ENCODE assay signal across 10 cellular contexts in genomic region chr9:2623866-2624682, GRCh38. TPM values are rescaled to one million over a fixed set of nuclear protein-coding genes. Genes with fewer than 3 reads are reported as not detected.
DNase-seq lines count a peak whose midpoint lies in the region; ATAC-seq and TF ChIP-seq lines count a peak whose summit lies in the region.
"Had no signal": no experiment of that assay in that cellular context is flagged by ENCODE, and none has a peak within 500 bp of the region (broad histone marks: within the 10 kb centered on the region; RNA-seq: fewer than 3 reads in every experiment).

No MANE protein-coding gene starts in this region.

- no peak overlapping the region for H2BK15ac ChIP-seq in H9 (ENCODE audit: low read depth, low read length)

- no peaks in the 10 kb centered on the region for H4K20me1 ChIP-seq in H9 (ENCODE audit: control insufficient read depth, insufficient read depth, insufficient read length)

- H3K56ac ChIP-seq in H9 (ENCODE audit: insufficient read length, low read depth, low read length): no peak overlapping the region

- H3K36me3 ChIP-seq in iPS-15b (ENCODE audit: control insufficient read depth, insufficient read depth, low read length): no peaks in the 10 kb centered on the region
- H3K36me3 ChIP-seq: MG63 had no signal

- no peak overlapping the region for H2BK5ac ChIP-seq in H9 (ENCODE audit: insufficient read length, low read length)

- H3K36me3 Mint-ChIP-seq in H9 (ENCODE audit: insufficient read depth in 1 of 3, low read depth in 3 of 3): peaks cover 0 to 7% (median 3%) of the 10 kb centered on the region in 3 experiments; a peak in 1 of 7 replicates
- H3K36me3 Mint-ChIP-seq in activated T-helper 2 cell treated with anti-CD3 and anti-CD28 coated beads, Interferon-gamma antibody, Interleukin-2, Interleukin-4, amounts not matched to agents 10 μg/mL and 5 μg/mL and 100 μg/mL, durations not matched to agents 14 hours and 24 hours and 36 hours (ENCODE audit: low read depth): peaks cover 16% of the 10 kb centered on the region

- H2BK20ac ChIP-seq in H9 (ENCODE audit: low read depth, low read length, poor library complexity, severe bottlenecking): no peak overlapping the region

- H3K23me2 ChIP-seq in H9 (ENCODE audit: insufficient read length, low read depth, low read length, poor library complexity, severe bottlenecking): peaks cover 19% of the 10 kb centered on the region

- H3K4me1 ChIP-seq in H9 (ENCODE audit: insufficient read depth, low read length) (peaks cover 16% of the 10 kb centered on the region), iPS-15b (ENCODE audit: control insufficient read depth, insufficient read depth, low read length) (peaks cover 13% of the 10 kb centered on the region)

- no peak overlapping the region for H3K27ac ChIP-seq in H9 (ENCODE audit: insufficient read length, low read depth, low read length)

- H3K9ac ChIP-seq in H9 (ENCODE audit: extremely low read depth, insufficient read length, low read length): no peak overlapping the region
- no peak overlapping the region for H3K9ac ChIP-seq in iPS-15b (ENCODE audit: low read depth, low read length)

- TF ChIP-seq CTCF in H9 (conservative IDR thresholded peaks at IDR 0.05) (no peak), retinal pigment epithelial cell (conservative IDR thresholded peaks at IDR 0.05; ENCODE audit: low read depth, low read length) (no peak)

- peak overlapping the region; percentile 83 for H3K4me3 Mint-ChIP-seq in H9
- peak overlapping the region; percentile 87 for H3K4me3 Mint-ChIP-seq in activated T-helper 2 cell treated with anti-CD3 and anti-CD28 coated beads, Interferon-gamma antibody, Interleukin-2, Interleukin-4, amounts not matched to agents 10 μg/mL and 5 μg/mL and 100 μg/mL, durations not matched to agents 14 hours and 24 hours and 36 hours (ENCODE audit: low read depth)

- no peak overlapping the region for H2AK5ac ChIP-seq in H9 (ENCODE audit: insufficient read length, low read length)

- H2BK12ac ChIP-seq in H9 (ENCODE audit: insufficient read length, low read depth, low read length): no peak overlapping the region

- peak overlapping the region; percentile 64 for H3K4me2 ChIP-seq in H9 (ENCODE audit: insufficient read depth, insufficient read length, low read length)

- H3K4ac ChIP-seq in H9 (ENCODE audit: low read depth, low read length): no peak overlapping the region

- ATAC-seq in HG03280 (IDR thresholded peaks at IDR 0.05; ENCODE audit: unreplicated experiment) (no peak), GM21529 (IDR thresholded peaks at IDR 0.05; ENCODE audit: unreplicated experiment) (no peak)
- ATAC-seq: HCT116 had no signal

- H3K4me3 ChIP-seq in iPS-15b (ENCODE audit: low read depth, low read length) (peak overlapping the region; percentile 86), retinal pigment epithelial cell (ENCODE audit: low read length) (peak overlapping the region; percentile 73)
- H3K4me3 ChIP-seq: MG63 had no signal

- H4K5ac ChIP-seq in H9 (ENCODE audit: insufficient read length, low read depth, low read length): no peak overlapping the region

- no peak overlapping the region for H3K18ac ChIP-seq in H9 (ENCODE audit: insufficient read length, low read depth, low read length)

- H4K8ac ChIP-seq in H9 (replicated peaks; ENCODE audit: insufficient read length, low read depth, low read length): no peak overlapping the region

- H3K27me3 ChIP-seq in H9 (ENCODE audit: insufficient read depth, low read length): 0 out of 2 replicates have a peak, but pooled peaks cover 2% of the 10 kb centered on the region
- H3K27me3 ChIP-seq in iPS-15b (ENCODE audit: control insufficient read depth, insufficient read depth, low read length): peaks cover 24% of the 10 kb centered on the region

- no peaks in the 10 kb centered on the region; a peak in 1 of 5 replicates for H3K9me3 Mint-ChIP-seq in H9
- no peaks in the 10 kb centered on the region for H3K9me3 Mint-ChIP-seq in activated T-helper 2 cell treated with anti-CD3 and anti-CD28 coated beads, Interferon-gamma antibody, Interleukin-2, Interleukin-4, amounts not matched to agents 10 μg/mL and 5 μg/mL and 100 μg/mL, durations not matched to agents 14 hours and 24 hours and 36 hours

- no peak overlapping the region for H2BK120ac ChIP-seq in H9 (ENCODE audit: low read depth, low read length, poor library complexity, severe bottlenecking)

- H3K14ac ChIP-seq in H9 (ENCODE audit: insufficient read depth, low read length): no peak overlapping the region

- H3K9me3 ChIP-seq in H9 (ENCODE audit: control insufficient read depth, low read depth, low read length) (no peaks in the 10 kb centered on the region), iPS-15b (ENCODE audit: control insufficient read depth, insufficient read depth, low read length) (no peaks in the 10 kb centered on the region)
- H3K9me3 ChIP-seq: MG63 had no signal

- peaks cover 47 to 63% of the 10 kb centered on the region in 2 experiments for H3K4me1 Mint-ChIP-seq in H9
- H3K4me1 Mint-ChIP-seq in activated T-helper 2 cell treated with anti-CD3 and anti-CD28 coated beads, Interferon-gamma antibody, Interleukin-2, Interleukin-4, amounts not matched to agents 10 μg/mL and 5 μg/mL and 100 μg/mL, durations not matched to agents 14 hours and 24 hours and 36 hours (ENCODE audit: low read depth): peaks cover 27% of the 10 kb centered on the region

- no peak for DNase-seq in H9
- DNase-seq in activated T-helper 2 cell treated with anti-CD3 and anti-CD28 coated beads, Interferon-gamma antibody, Interleukin-2, Interleukin-4, amounts not matched to agents 10 μg/mL and 5 μg/mL and 100 μg/mL, durations not matched to agents 14 hours and 24 hours and 36 hours (ENCODE audit: low spot score): no peak
- DNase-seq in retinal pigment epithelial cell (ENCODE audit: low read depth): no peak
- DNase-seq in occipital lobe (lab: John Stamatoyannopoulos, UW): no peak
- no peak for DNase-seq in NOMO-1 treated with dmso at 0.1 percent for 144 hours (lab: John Stamatoyannopoulos, UW; ENCODE audit: unreplicated experiment)
- DNase-seq: MG63 had no signal

- no peak overlapping the region for H3T11ph ChIP-seq in H9 (ENCODE audit: low read length)

- H2AFZ ChIP-seq in H9 (ENCODE audit: low read length): no peak overlapping the region

- peak overlapping the region in 1 of 3 experiments; percentile 74; a peak in 1 of 7 replicates for H3K27ac Mint-ChIP-seq in H9
- no peak overlapping the region for H3K27ac Mint-ChIP-seq in activated T-helper 2 cell treated with anti-CD3 and anti-CD28 coated beads, Interferon-gamma antibody, Interleukin-2, Interleukin-4, amounts not matched to agents 10 μg/mL and 5 μg/mL and 100 μg/mL, durations not matched to agents 14 hours and 24 hours and 36 hours

- WGBS in H9 (ENCODE audit: extremely low coverage, insufficient read length, low lambda C conversion rate): no CpG with 5 or more reads among the region's 5 CpGs

- H4K91ac ChIP-seq in H9 (ENCODE audit: insufficient read length, low read depth, low read length): no peak overlapping the region

- H3K27me3 Mint-ChIP-seq in H9 (ENCODE audit: low read depth): peaks cover 36% of the 10 kb centered on the region
- peaks cover 30% of the 10 kb centered on the region for H3K27me3 Mint-ChIP-seq in activated T-helper 2 cell treated with anti-CD3 and anti-CD28 coated beads, Interferon-gamma antibody, Interleukin-2, Interleukin-4, amounts not matched to agents 10 μg/mL and 5 μg/mL and 100 μg/mL, durations not matched to agents 14 hours and 24 hours and 36 hours (ENCODE audit: low read depth)

- peaks cover 35% of the 10 kb centered on the region; the same call in 1 of the 2 replicates for H3K79me2 ChIP-seq in H9 (ENCODE audit: insufficient read depth, low read length)

- no peak overlapping the region for H3K23ac ChIP-seq in H9 (ENCODE audit: insufficient read length, low read depth, low read length)

- peaks cover 6% of the 10 kb centered on the region for H3K79me1 ChIP-seq in H9 (ENCODE audit: insufficient read depth, low read depth, low read length, poor library complexity, severe bottlenecking)

- intact Hi-C loops in activated T-helper 2 cell treated with anti-CD3 and anti-CD28 coated beads, Interferon-gamma antibody, Interleukin-2, Interleukin-4, amounts not matched to agents 10 μg/mL and 5 μg/mL and 100 μg/mL, durations not matched to agents 14 hours and 24 hours and 36 hours (cut with micrococcal nuclease): loop anchor here (2.0 to 5.0 kb wide), 2 partner anchors 15 to 747 kb away; no protein-coding TSS in a partner anchor

RNA-seq across cellular contexts. Expression of gene VLDLR, which starts 2.5 kb away (rescaled TPM):
- total RNA-seq in H9 (2021): 16.6 and 19.1 TPM in 2 replicates
- total RNA-seq in activated T-helper 2 cell treated with anti-CD3 and anti-CD28 coated beads, Interferon-gamma antibody, Interleukin-2, Interleukin-4, amounts not matched to agents 10 μg/mL and 5 μg/mL and 100 μg/mL, durations not matched to agents 14 hours and 24 hours and 36 hours: 12.6 and 12.8 TPM in 2 replicates
- total RNA-seq in occipital lobe: 45.7 TPM
